ENCODE assay signal across 8 cellular contexts in genomic region chr17:16461606-16461866, GRCh38. TPM values are rescaled to one million over a fixed set of nuclear protein-coding genes. Genes with fewer than 3 reads are reported as not detected.
"Had no signal": no experiment of that assay in that cellular context is flagged by ENCODE, and none has a peak within 500 bp of the region (broad histone marks: within the 10 kb centered on the region; RNA-seq: fewer than 3 reads in every experiment).

No MANE protein-coding gene starts in this region.

- H3K27me3 Mint-ChIP-seq: IgD-negative memory B cell had no signal

- H3K27ac ChIP-seq: HL-60 had no signal

- H3K4me3 Mint-ChIP-seq: IgD-negative memory B cell had no signal

- H3K9me3 Mint-ChIP-seq: IgD-negative memory B cell had no signal

- DNase-seq: IMR-90, KBM-7, KG1 had no signal

- ATAC-seq: K562 had no signal

- H3K27ac Mint-ChIP-seq: IgD-negative memory B cell had no signal

- H3K4me3 ChIP-seq: K562 had no signal

- FAIRE-seq: K562 had no signal

RNA-seq across cellular contexts. Expression of gene LRRC75A, which starts 30.5 kb away (rescaled TPM):
- total RNA-seq: HT1080 had no signal

RNA-seq across cellular contexts. Expression of gene TRPV2, which starts 46.2 kb away (rescaled TPM):
- total RNA-seq: HT-29 had no signal
